In genomic region chr6:3247255-3248146, GRCh38 we compare ENCODE assay signal across 8 cellular contexts. TPM values are rescaled to one million over a fixed set of nuclear protein-coding genes. Genes with fewer than 3 reads are reported as not detected.
DNase-seq lines count a peak whose midpoint lies in the region; ATAC-seq and TF ChIP-seq lines count a peak whose summit lies in the region.

No MANE protein-coding gene starts in this region.

- no peak overlapping the region; the same call in 1 of the 3 replicates for H3K4me3 Mint-ChIP-seq in GM23338
- H3K4me3 Mint-ChIP-seq in activated T-helper 1 cell treated with anti-CD3 and anti-CD28 coated beads, Interleukin-12 subunit alpha, Interleukin-12 subunit beta, Interleukin-2, Interleukin-4 antibody, amounts not matched to agents 30 ng/mL and 10 ng/mL and 1 ng/mL, durations not matched to agents 14 hours and 24 hours and 36 hours: no peak overlapping the region

- H2AFZ ChIP-seq in GM23338: peak overlapping the region; percentile 94

- 0 out of 2 replicates have a peak overlapping the region, but pooled peaks have one; percentile 20 for H3K4me3 ChIP-seq in GM23338
- peak overlapping the region; percentile 59 for H3K4me3 ChIP-seq in WI38 (ENCODE audit: low read depth, low read length)
- peak overlapping the region; percentile 14 to 32 for H3K4me3 ChIP-seq in prostate gland
- H3K4me3 ChIP-seq in spleen: peak overlapping the region in 1 of 8 donors; percentile 22

- H3K79me2 ChIP-seq in GM23338 (replicated peaks; ENCODE audit: insufficient read depth): no peaks in the 10 kb centered on the region

- peak overlapping the region; percentile 76 for H3K27ac Mint-ChIP-seq in GM23338
- no peak overlapping the region for H3K27ac Mint-ChIP-seq in activated T-helper 1 cell treated with anti-CD3 and anti-CD28 coated beads, Interleukin-12 subunit alpha, Interleukin-12 subunit beta, Interleukin-2, Interleukin-4 antibody, amounts not matched to agents 30 ng/mL and 10 ng/mL and 1 ng/mL, durations not matched to agents 14 hours and 24 hours and 36 hours

- H3K27ac ChIP-seq in GM23338 (ENCODE audit: low read depth): peak overlapping the region; percentile 50; the same call in 1 of the 2 replicates
- peak overlapping the region in 1 of 2 donors; percentile 24 for H3K27ac ChIP-seq in prostate gland
- no peak overlapping the region for H3K27ac ChIP-seq in spleen

- peaks cover 23% of the 10 kb centered on the region for H3K4me1 Mint-ChIP-seq in GM23338
- H3K4me1 Mint-ChIP-seq in activated T-helper 1 cell treated with anti-CD3 and anti-CD28 coated beads, Interleukin-12 subunit alpha, Interleukin-12 subunit beta, Interleukin-2, Interleukin-4 antibody, amounts not matched to agents 30 ng/mL and 10 ng/mL and 1 ng/mL, durations not matched to agents 14 hours and 24 hours and 36 hours (ENCODE audit: low read depth): peaks cover 14% of the 10 kb centered on the region

- H3K9me3 ChIP-seq in prostate gland: no peaks in the 10 kb centered on the region
- no peaks in the 10 kb centered on the region for H3K9me3 ChIP-seq in spleen

- no peaks in the 10 kb centered on the region; the same call in 2 of the 3 replicates for H3K9me3 Mint-ChIP-seq in GM23338
- no peaks in the 10 kb centered on the region for H3K9me3 Mint-ChIP-seq in activated T-helper 1 cell treated with anti-CD3 and anti-CD28 coated beads, Interleukin-12 subunit alpha, Interleukin-12 subunit beta, Interleukin-2, Interleukin-4 antibody, amounts not matched to agents 30 ng/mL and 10 ng/mL and 1 ng/mL, durations not matched to agents 14 hours and 24 hours and 36 hours

- TF ChIP-seq CTCF in GM23338 (conservative IDR thresholded peaks at IDR 0.05; ENCODE audit: low read depth in 2 of 2) (no peak), WI38 (IDR thresholded peaks at IDR 0.05; ENCODE audit: low read depth, low read length) (no peak), prostate gland (IDR thresholded peaks at IDR 0.05) (no peak), spleen (IDR thresholded peaks at IDR 0.05 in 8 of 11, conservative IDR thresholded peaks at IDR 0.05 in 3 of 11) (no peak)

- H3K4me2 ChIP-seq in GM23338: peak overlapping the region; percentile 64

- H4K20me1 ChIP-seq in GM23338 (replicated peaks; ENCODE audit: insufficient read depth): no peaks in the 10 kb centered on the region

- ATAC-seq in GM23338: peak; percentile 72
- no peak for ATAC-seq in HG02870 (IDR thresholded peaks at IDR 0.05; ENCODE audit: unreplicated experiment)

- H3K27me3 ChIP-seq in GM23338 (ENCODE audit: insufficient read depth) (no peaks in the 10 kb centered on the region), prostate gland (replicated peaks; ENCODE audit: insufficient read depth) (no peaks in the 10 kb centered on the region), spleen (replicated peaks in 1 of 7) (peaks cover 0 to 66% (median 15%) of the 10 kb centered on the region in 7 donors)

- WGBS in prostate gland: 19% methylated on average over 35 of the region's 36 CpGs
- 56 to 65% (median 63%) methylated on average over 32 to 36 of the region's 36 CpGs for WGBS in spleen, 5 donors

- no peaks in the 10 kb centered on the region for H3K36me3 ChIP-seq in GM23338 (ENCODE audit: insufficient read depth)
- H3K36me3 ChIP-seq in prostate gland: no peaks in the 10 kb centered on the region
- H3K36me3 ChIP-seq in spleen: no peaks in the 10 kb centered on the region

- H3F3A ChIP-seq in GM23338 (replicated peaks; ENCODE audit: low read depth): 0 out of 2 replicates have a peak, but pooled peaks cover 7% of the 10 kb centered on the region

- H3K27me3 Mint-ChIP-seq in GM23338 (ENCODE audit: insufficient read depth, low read depth, poor library complexity): peaks cover 5% of the 10 kb centered on the region
- peaks cover 36% of the 10 kb centered on the region for H3K27me3 Mint-ChIP-seq in activated T-helper 1 cell treated with anti-CD3 and anti-CD28 coated beads, Interleukin-12 subunit alpha, Interleukin-12 subunit beta, Interleukin-2, Interleukin-4 antibody, amounts not matched to agents 30 ng/mL and 10 ng/mL and 1 ng/mL, durations not matched to agents 14 hours and 24 hours and 36 hours (ENCODE audit: insufficient read depth)

- TF ChIP-seq POLR2A in prostate gland (IDR thresholded peaks at IDR 0.05): no peak
- no peak for TF ChIP-seq POLR2A in spleen (IDR thresholded peaks at IDR 0.05)

- H3K4me1 ChIP-seq in GM23338 (ENCODE audit: insufficient read depth): peaks cover 9% of the 10 kb centered on the region; the same call in 1 of the 2 replicates
- peaks cover 2% of the 10 kb centered on the region for H3K4me1 ChIP-seq in prostate gland (replicated peaks)
- peaks cover 7 to 14% (median 9%) of the 10 kb centered on the region in 6 donors for H3K4me1 ChIP-seq in spleen

- H3K9me2 ChIP-seq in GM23338 (ENCODE audit: insufficient read depth): no peaks in the 10 kb centered on the region

- peaks cover 4% of the 10 kb centered on the region; the same call in 1 of the 3 replicates for H3K36me3 Mint-ChIP-seq in GM23338 (ENCODE audit: low read depth)
- H3K36me3 Mint-ChIP-seq in activated T-helper 1 cell treated with anti-CD3 and anti-CD28 coated beads, Interleukin-12 subunit alpha, Interleukin-12 subunit beta, Interleukin-2, Interleukin-4 antibody, amounts not matched to agents 30 ng/mL and 10 ng/mL and 1 ng/mL, durations not matched to agents 14 hours and 24 hours and 36 hours (ENCODE audit: low read depth): no peaks in the 10 kb centered on the region

- DNase-seq in GM23338 (ENCODE audit: low spot score) (peak; percentile 64), head of caudate nucleus (peak; percentile 75 to 96 (median 88)), prostate gland (ENCODE audit: low spot score) (peak; percentile 31), RPMI8226 (no peak), spleen (no peak)
- DNase-seq in activated T-helper 1 cell treated with anti-CD3 and anti-CD28 coated beads, Interleukin-12 subunit alpha, Interleukin-12 subunit beta, Interleukin-2, Interleukin-4 antibody, amounts not matched to agents 30 ng/mL and 10 ng/mL and 1 ng/mL, durations not matched to agents 14 hours and 24 hours and 36 hours (ENCODE audit: low spot score): no peak

- intact Hi-C loops in head of caudate nucleus (cut with DNase I): loop anchor here (10.0 kb wide), 1 partner anchor 93 kb away; the partner anchor contains the start of gene TUBB2A
- intact Hi-C loops in prostate gland (cut with DNase I): no loop called here
- intact Hi-C loops in spleen (cut with DNase I; ENCODE audit: low total_unique reads): no loop called here
- intact Hi-C loops in activated T-helper 1 cell treated with anti-CD3 and anti-CD28 coated beads, Interleukin-12 subunit alpha, Interleukin-12 subunit beta, Interleukin-2, Interleukin-4 antibody, amounts not matched to agents 30 ng/mL and 10 ng/mL and 1 ng/mL, durations not matched to agents 14 hours and 24 hours and 36 hours (cut with micrococcal nuclease): no loop called here

TF ChIP-seq in GM23338, 12 proteins besides CTCF, POLR2A, EP300 and RAD21:
- no peak for TF ChIP-seq CREB1 (CRISPR knock-in tag; IDR thresholded peaks at IDR 0.05; ENCODE audit: low read depth)
- no peak for TF ChIP-seq EZH2 (IDR thresholded peaks at IDR 0.05; ENCODE audit: low read depth, unreplicated experiment)
- TF ChIP-seq STAT1 (IDR thresholded peaks at IDR 0.05; ENCODE audit: unreplicated experiment): no peak
- no peak for TF ChIP-seq NANOG (IDR thresholded peaks at IDR 0.05; ENCODE audit: borderline replicate concordance)
- no peak for TF ChIP-seq ZNF331 (CRISPR knock-in tag; IDR thresholded peaks at IDR 0.05; ENCODE audit: low read depth)

RNA-seq across cellular contexts. Expression of gene PSMG4, which starts 11.2 kb away (rescaled TPM):
- total RNA-seq in GM23338 (2014; rRNA removed; shearing (Covaris generic)): 30.6 and 37.2 TPM in 2 replicates
- 168 and 180 TPM in 2 replicates for polyA plus RNA-seq in GM23338 (2016; fragmentation: Nextera tagmentation; extraction: Ambion mirVana)
- 10 to 100 TPM; 20.8 to 30.1 TPM for total RNA-seq in prostate gland
- 10 to 100 TPM; 12.1 to 21.0 (median 17.3) TPM for total RNA-seq in spleen
- polyA plus RNA-seq in spleen: 10 to 100 TPM; 39.0 to 41.6 (median 39.6) TPM
- 32.1 and 35.4 TPM in 2 replicates for total RNA-seq in activated T-helper 1 cell treated with anti-CD3 and anti-CD28 coated beads, Interleukin-12 subunit alpha, Interleukin-12 subunit beta, Interleukin-2, Interleukin-4 antibody, amounts not matched to agents 30 ng/mL and 10 ng/mL and 1 ng/mL, durations not matched to agents 14 hours and 24 hours and 36 hours

RNA-seq across cellular contexts. Expression of gene TUBB2B, which starts 20.0 kb away (rescaled TPM):
- 794 and 802 TPM in 2 replicates for total RNA-seq in GM23338 (2014; rRNA removed; shearing (Covaris generic))
- polyA plus RNA-seq in GM23338 (2016; fragmentation: Nextera tagmentation; extraction: Ambion mirVana): 355 and 376 TPM in 2 replicates
- total RNA-seq in prostate gland: 1 to 10 TPM; 3.9 to 4.5 TPM
- total RNA-seq in spleen: 1 to 10 TPM in 2 of 7 donors, under 1 TPM in 4, not detected in 1; 0.39 to 1.6 (median 0.82) TPM
- 1 to 10 TPM; 1.0 to 2.2 (median 1.3) TPM for polyA plus RNA-seq in spleen
- 0.20 and 0.57 TPM in 2 replicates for total RNA-seq in activated T-helper 1 cell treated with anti-CD3 and anti-CD28 coated beads, Interleukin-12 subunit alpha, Interleukin-12 subunit beta, Interleukin-2, Interleukin-4 antibody, amounts not matched to agents 30 ng/mL and 10 ng/mL and 1 ng/mL, durations not matched to agents 14 hours and 24 hours and 36 hours

Comparison
In these comparisons a context has a peak if more than half of its experiments do, and no peak if none do; other contexts are left out.
1. DNase-seq: peak in GM23338 (single experiment), head of caudate nucleus (42 of 42) and prostate gland (single experiment); none in RPMI8226 (single experiment), spleen (single experiment) and activated T-helper 1 cell treated with anti-CD3 and anti-CD28 coated beads, Interleukin-12 subunit alpha, Interleukin-12 subunit beta, Interleukin-2, Interleukin-4 antibody, amounts not matched to agents 30 ng/mL and 10 ng/mL and 1 ng/mL, durations not matched to agents 14 hours and 24 hours and 36 hours (single experiment).
2. RNA of gene TUBB2B, which starts 20.0 kb away (total RNA-seq): 794 to 802 TPM in GM23338; 3.9 to 4.5 TPM in prostate gland, 0.39 to 1.6 TPM in spleen and 0.20 to 0.57 TPM in activated T-helper 1 cell treated with anti-CD3 and anti-CD28 coated beads, Interleukin-12 subunit alpha, Interleukin-12 subunit beta, Interleukin-2, Interleukin-4 antibody, amounts not matched to agents 30 ng/mL and 10 ng/mL and 1 ng/mL, durations not matched to agents 14 hours and 24 hours and 36 hours; every median in the first group is over 100 times any median in the second.